Comparison of ENCODE assay signal across 17 cellular contexts in genomic region chr11:118062631-118063030, GRCh38. TPM values are rescaled to one million over a fixed set of nuclear protein-coding genes. Genes with fewer than 3 reads are reported as not detected.
"Had no signal": no experiment of that assay in that cellular context is flagged by ENCODE, and none has a peak within 500 bp of the region (broad histone marks: within the 10 kb centered on the region; RNA-seq: fewer than 3 reads in every experiment).

No MANE protein-coding gene starts in this region.

RNA-seq across cellular contexts. Expression of gene TMPRSS4, which starts 14.2 kb away (rescaled TPM):
- total RNA-seq: naive thymus-derived CD8-positive, alpha-beta T cell; neural crest cell; omental fat pad; osteocyte; posterior vena cava; pulmonary artery endothelial cell; right atrium auricular region; tibial nerve had no signal

RNA-seq across cellular contexts. Expression of gene SMIM35, which starts 24.1 kb away (rescaled TPM):
- total RNA-seq: natural killer cell treated with Interleukin-12 subunit alpha and Interleukin-12 subunit beta and Interleukin-15 and Interleukin-18, amount 100 ng/mL, for 72 hours; neural crest cell; osteocyte; pancreas; posterior vena cava; pulmonary artery endothelial cell; right atrium auricular region; smooth muscle cell; stomach; subcutaneous adipose tissue; temporal lobe; thoracic aorta; thyroid gland; tibial nerve; vagina had no signal
